Comparison of ENCODE assay signal across 27 cellular contexts in the genomic region with DNA sequence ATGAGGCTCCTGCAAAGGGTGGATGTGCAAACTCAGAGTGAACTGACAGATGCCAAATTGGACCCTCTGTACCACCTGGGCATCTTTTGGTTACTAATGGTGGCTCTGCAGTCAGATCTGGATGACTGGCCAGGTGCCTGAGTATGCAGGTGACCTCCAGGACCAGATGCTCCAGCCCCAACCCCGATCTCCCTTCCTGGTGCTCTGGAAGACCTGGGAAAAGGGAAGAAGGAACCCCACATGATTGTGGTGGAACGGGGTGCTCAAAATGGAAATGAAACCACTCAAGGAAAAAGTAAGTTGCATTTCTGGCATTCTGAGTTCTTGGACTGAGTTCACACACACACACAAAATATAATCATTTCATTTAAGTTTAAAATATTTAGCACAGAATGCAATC. TPM values are rescaled to one million over a fixed set of nuclear protein-coding genes. Genes with fewer than 3 reads are reported as not detected.
DNase-seq lines count a peak whose midpoint lies in the region; ATAC-seq and TF ChIP-seq lines count a peak whose summit lies in the region.
"Had no signal": no experiment of that assay in that cellular context is flagged by ENCODE, and none has a peak within 500 bp of the region (broad histone marks: within the 10 kb centered on the region; RNA-seq: fewer than 3 reads in every experiment).

No MANE protein-coding gene starts in this region.

- TF ChIP-seq POLR2A in IMR-90 (IDR thresholded peaks at IDR 0.05; ENCODE audit: low read depth, low read length) = no peak

- H3K27ac Mint-ChIP-seq in mesothelial cell of epicardium = peak overlapping the region; percentile 73
- H3K27ac Mint-ChIP-seq: activated CD4-positive, alpha-beta T cell treated with anti-CD3 and anti-CD28 coated beads for 36 hours; T-helper 1 cell treated with Interleukin-12 subunit alpha and Interleukin-12 subunit beta and Interleukin-4 antibody, amounts not matched to agents 30 μg/mL and 1 μg/mL, for 36 hours had no signal

- no peak overlapping the region for H3K14ac ChIP-seq in IMR-90 (replicated peaks; ENCODE audit: low read depth, low read length)

- no peak overlapping the region for H3K9ac ChIP-seq in IMR-90 (ENCODE audit: low read depth, low read length)

- H2AFZ ChIP-seq in IMR-90 (replicated peaks; ENCODE audit: low read length, poor library complexity) = no peak overlapping the region

- H3K9me3 Mint-ChIP-seq in mesothelial cell of epicardium = no peaks in the 10 kb centered on the region
- H3K9me3 Mint-ChIP-seq: T-helper 1 cell treated with Interleukin-12 subunit alpha and Interleukin-12 subunit beta and Interleukin-4 antibody, amounts not matched to agents 30 μg/mL and 1 μg/mL, for 36 hours had no signal

- H4K5ac ChIP-seq in IMR-90 (ENCODE audit: low read depth, low read length) = no peak overlapping the region

- peak overlapping the region; percentile 35; the same call in 1 of the 2 replicates for H2BK20ac ChIP-seq in IMR-90 (ENCODE audit: low read depth, low read length)

- no peak for ATAC-seq in IMR-90 (ENCODE audit: low read depth)
- no peak for ATAC-seq in thoracic aorta (ENCODE audit: insufficient number of reproducible peaks, low FRiP score, low read depth)
- ATAC-seq: activated CD4-positive, alpha-beta T cell treated with anti-CD3 and anti-CD28 coated beads for 36 hours; esophagus mucosa; gastrocnemius medialis had no signal

- H2AK9ac ChIP-seq in IMR-90 (replicated peaks; ENCODE audit: low read depth, low read length, poor library complexity) = no peak overlapping the region

- intact Hi-C loops in IMR-90 (cut with micrococcal nuclease) = no loop called here
- intact Hi-C loops in ascending aorta (cut with DNase I) = no loop called here
- intact Hi-C loops in left ventricle myocardium inferior (cut with micrococcal nuclease) = no loop called here

- dilution Hi-C loops in IMR-90 (cut with HindIII; ENCODE audit: low sequenced_read_pairs, unreplicated experiment) = no loop called here

- peaks cover 6% of the 10 kb centered on the region for H3K4me1 Mint-ChIP-seq in mesothelial cell of epicardium

- no peak overlapping the region for H2BK120ac ChIP-seq in IMR-90 (ENCODE audit: low read depth, low read length)

- H3K79me1 ChIP-seq in IMR-90 (ENCODE audit: low read depth in 1 of 2, low read length in 2 of 2) = no peaks in the 10 kb centered on the region

- H2AK5ac ChIP-seq in IMR-90 (ENCODE audit: low read depth, low read length) = peak overlapping the region; percentile 29; the same call in 1 of the 2 replicates

- peaks cover 6% of the 10 kb centered on the region; the same call in 1 of the 2 replicates for H3K9me1 ChIP-seq in IMR-90 (ENCODE audit: insufficient read depth, low read length)

- H3K4me1 ChIP-seq in IMR-90 (ENCODE audit: control insufficient read depth, insufficient read depth, low read length) = peaks cover 4% of the 10 kb centered on the region
- H3K4me1 ChIP-seq in ascending aorta = peaks cover 9 to 32% of the 10 kb centered on the region in 2 donors
- H3K4me1 ChIP-seq in thoracic aorta (ENCODE audit: control insufficient read depth in 1 of 2, low read depth in 2 of 2) = peaks cover 16 to 59% of the 10 kb centered on the region in 2 donors
- peaks cover 2% of the 10 kb centered on the region for H3K4me1 ChIP-seq in left ventricle myocardium inferior
- H3K4me1 ChIP-seq: adrenal gland, breast epithelium, gastrocnemius medialis, HAP-1, prostate gland had no signal

- H4K20me1 ChIP-seq in IMR-90 (ENCODE audit: insufficient read depth, low read length) = no peaks in the 10 kb centered on the region

- CTCF ChIA-PET in IMR-90 (lab: Yijun Ruan, JAX) = no interaction called here

- DNase-seq in IMR-90 = no peak
- DNase-seq in ascending aorta (ENCODE audit: low spot score in 2 of 2) = no peak
- no peak for DNase-seq in mesothelial cell of epicardium (ENCODE audit: low spot score in 2 of 2, unreplicated experiment in 2 of 2)
- no peak for DNase-seq in thoracic aorta (ENCODE audit: low spot score)
- DNase-seq in NCI-H82 (lab: John Stamatoyannopoulos, UW) = no peak
- DNase-seq in SIG-M5 treated with dmso at 0.1 percent for 504 hours (lab: John Stamatoyannopoulos, UW; ENCODE audit: unreplicated experiment) = no peak
- no peak for DNase-seq in dermis blood vessel endothelial cell
- no peak for DNase-seq in left ventricle myocardium inferior
- DNase-seq: activated CD4-positive, alpha-beta T cell treated with anti-CD3 and anti-CD28 coated beads for 36 hours; activated naive CD4-positive, alpha-beta T cell; activated T-cell treated with anti-CD3 and anti-CD28 coated beads, Interleukin-2, amount 50 U/mL, for 48 hours; adrenal gland; EL; gastrocnemius medialis; mammary epithelial cell; NCI-H510A treated with DMSO at 0.1 percent for 48 hours; SJCRH30; substantia nigra had no signal

- WGBS in IMR-90 (ENCODE audit: extremely low coverage in 2 of 2, insufficient read length in 1 of 2), 2 experiments = no CpG with 5 or more reads among the region's 2 CpGs

- no peak overlapping the region for H3K23ac ChIP-seq in IMR-90 (ENCODE audit: low read depth, low read length)

- H3K27ac ChIP-seq in IMR-90 (ENCODE audit: insufficient read depth, low read length) (no peak overlapping the region), ascending aorta (peak overlapping the region; percentile 63 to 100), thoracic aorta (peak overlapping the region; percentile 29 to 65), left ventricle myocardium inferior (replicated peaks) (no peak overlapping the region)
- H3K27ac ChIP-seq: C4-2B, gastrocnemius medialis, prostate gland, SJCRH30 had no signal

- no peak overlapping the region for H2BK5ac ChIP-seq in IMR-90 (ENCODE audit: low read depth, low read length, poor library complexity, severe bottlenecking)

- H3K56ac ChIP-seq in IMR-90 (ENCODE audit: extremely low read depth, insufficient read depth, low read length) = no peak overlapping the region

- H3K27me3 ChIP-seq in IMR-90 (ENCODE audit: control insufficient read depth, insufficient read depth, low read length) (no peaks in the 10 kb centered on the region), ascending aorta (no peaks in the 10 kb centered on the region), thoracic aorta (replicated peaks; ENCODE audit: insufficient read depth) (no peaks in the 10 kb centered on the region), left ventricle myocardium inferior (ENCODE audit: low read depth) (no peaks in the 10 kb centered on the region)
- H3K27me3 ChIP-seq: adrenal gland, breast epithelium, gastrocnemius medialis, SJCRH30 had no signal

- in situ Hi-C loops in IMR-90 (cut with MboI; ENCODE audit: low sequenced_read_pairs) = no loop called here

- no peak overlapping the region for H2BK15ac ChIP-seq in IMR-90 (ENCODE audit: low read depth, low read length)

- TF ChIP-seq CTCF in IMR-90 (conservative IDR thresholded peaks at IDR 0.05; ENCODE audit: low read depth, low read length) = no peak
- TF ChIP-seq CTCF in ascending aorta (IDR thresholded peaks at IDR 0.05) = no peak
- no peak for TF ChIP-seq CTCF in mesothelial cell of epicardium (IDR thresholded peaks at IDR 0.05; ENCODE audit: unreplicated experiment)
- TF ChIP-seq CTCF in thoracic aorta (IDR thresholded peaks at IDR 0.05) = no peak
- TF ChIP-seq CTCF in left ventricle myocardium inferior (IDR thresholded peaks at IDR 0.05; ENCODE audit: borderline replicate concordance) = no peak

- no peaks in the 10 kb centered on the region for H3K36me3 Mint-ChIP-seq in mesothelial cell of epicardium

- H3K4me3 ChIP-seq in IMR-90 (ENCODE audit: insufficient read depth, low read depth, low read length) (no peak overlapping the region), ascending aorta (no peak overlapping the region), thoracic aorta (no peak overlapping the region), left ventricle myocardium inferior (no peak overlapping the region)
- H3K4me3 ChIP-seq: adrenal gland, breast epithelium, coronary artery, gastrocnemius medialis, HAP-1, prostate gland, SJCRH30 had no signal

- no peak for TF ChIP-seq RAD21 in IMR-90 (IDR thresholded peaks at IDR 0.05; ENCODE audit: low read length)

- no peak overlapping the region for H3K4ac ChIP-seq in IMR-90 (ENCODE audit: low read depth, low read length)

- no peaks in the 10 kb centered on the region for H3K27me3 Mint-ChIP-seq in mesothelial cell of epicardium (ENCODE audit: low read depth)
- H3K27me3 Mint-ChIP-seq: activated CD4-positive, alpha-beta T cell treated with anti-CD3 and anti-CD28 coated beads for 36 hours had no signal

- no TSS peak for BruUV-seq in IMR-90 (replicated peaks; lab: Mats Ljungman, UMichigan)

- no peak overlapping the region for H4K8ac ChIP-seq in IMR-90 (ENCODE audit: low read depth in 2 of 2, low read length in 2 of 2)

- H3K36me3 ChIP-seq in IMR-90 (ENCODE audit: control insufficient read depth, insufficient read depth, low read length) (no peaks in the 10 kb centered on the region), ascending aorta (no peaks in the 10 kb centered on the region), thoracic aorta (no peaks in the 10 kb centered on the region), left ventricle myocardium inferior (no peaks in the 10 kb centered on the region)
- H3K36me3 ChIP-seq: adrenal gland, breast epithelium, gastrocnemius medialis, HAP-1, prostate gland, SJCRH30 had no signal

- peak overlapping the region; percentile 41; the same call in 1 of the 2 replicates for H3K18ac ChIP-seq in IMR-90 (ENCODE audit: low read depth, low read length)

- H3K4me3 Mint-ChIP-seq in mesothelial cell of epicardium = no peak overlapping the region
- H3K4me3 Mint-ChIP-seq: activated CD4-positive, alpha-beta T cell treated with anti-CD3 and anti-CD28 coated beads for 36 hours; T-helper 1 cell treated with Interleukin-12 subunit alpha and Interleukin-12 subunit beta and Interleukin-4 antibody, amounts not matched to agents 30 μg/mL and 1 μg/mL, for 36 hours had no signal

- no peaks in the 10 kb centered on the region for H3K9me3 ChIP-seq in IMR-90 (ENCODE audit: control insufficient read depth, insufficient read depth, low read length)
- no peaks in the 10 kb centered on the region for H3K9me3 ChIP-seq in ascending aorta
- no peaks in the 10 kb centered on the region for H3K9me3 ChIP-seq in thoracic aorta
- H3K9me3 ChIP-seq in left ventricle myocardium inferior (replicated peaks) = no peaks in the 10 kb centered on the region
- H3K9me3 ChIP-seq: adrenal gland, breast epithelium, gastrocnemius medialis, HAP-1, prostate gland, SJCRH30 had no signal

- H4K91ac ChIP-seq in IMR-90 (ENCODE audit: insufficient read depth, low read depth, low read length) = no peak overlapping the region

- POLR2A ChIA-PET in IMR-90 (lab: Charles Lee; ENCODE audit: unreplicated experiment) = no interaction called here

- no peak overlapping the region; the same call in 1 of the 2 replicates for H3K4me2 ChIP-seq in IMR-90 (ENCODE audit: low read depth, low read length)

RNA-seq across cellular contexts. Expression of a gene that starts 9.8 kb away (rescaled TPM):
- 1.1 and 1.4 TPM in 2 replicates for total RNA-seq in IMR-90 (2012; rRNA removed)
- 5.5 and 5.7 TPM in 2 replicates for polyA plus RNA-seq in IMR-90 (2012; rRNA removed)
- polyA plus RNA-seq in IMR-90 (2012; cell fraction: cytosol; rRNA removed) = 5.5 and 7.4 TPM in 2 replicates
- 21.5 and 34.8 TPM in 2 replicates for polyA plus RNA-seq in IMR-90 (2012; cell fraction: nucleus; rRNA removed; ENCODE audit: low replicate concordance)
- total RNA-seq in ascending aorta = 1,349 TPM
- 94.3 to 96.8 TPM (median 95.2 TPM) in 3 replicates for total RNA-seq in mesothelial cell of epicardium
- 1,000 to 10,000 TPM; 1,006 to 1,415 TPM for total RNA-seq in thoracic aorta
- total RNA-seq in dermis blood vessel endothelial cell = 12.9 and 40.4 TPM in 2 replicates
- total RNA-seq in left ventricle myocardium inferior = 20.5 TPM

RNA-seq across cellular contexts. Expression of a gene that starts 12.0 kb away (rescaled TPM):
- 3.0 and 3.1 TPM in 2 replicates for total RNA-seq in IMR-90 (2012; rRNA removed)
- polyA plus RNA-seq in IMR-90 (2012; rRNA removed) = 9.1 and 9.4 TPM in 2 replicates
- polyA plus RNA-seq in IMR-90 (2012; cell fraction: cytosol; rRNA removed) = 4.4 and 4.7 TPM in 2 replicates
- polyA plus RNA-seq in IMR-90 (2012; cell fraction: nucleus; rRNA removed; ENCODE audit: low replicate concordance) = 42.2 and 74.4 TPM in 2 replicates
- total RNA-seq in ascending aorta = 58.8 TPM
- 27.1 to 29.8 TPM (median 29.0 TPM) in 3 replicates for total RNA-seq in mesothelial cell of epicardium
- total RNA-seq in thoracic aorta = 10 to 100 TPM; 70.0 to 78.7 TPM
- total RNA-seq in dermis blood vessel endothelial cell = 13.9 and 16.2 TPM in 2 replicates
- total RNA-seq in left ventricle myocardium inferior = 12.4 TPM

RNA-seq across cellular contexts. Expression of a gene that starts 29.0 kb away (rescaled TPM):
- total RNA-seq in IMR-90 (2012; rRNA removed) (136 and 163 TPM in 2 replicates), ascending aorta (97.0 TPM), mesothelial cell of epicardium (117 to 126 TPM (median 125 TPM) in 3 replicates), thoracic aorta (10 to 100 TPM; 38.7 to 43.8 TPM), dermis blood vessel endothelial cell (44.4 and 89.1 TPM in 2 replicates), left ventricle myocardium inferior (78.0 TPM)
- polyA plus RNA-seq in IMR-90 (2012; rRNA removed) = 142 and 165 TPM in 2 replicates
- 137 and 138 TPM in 2 replicates for polyA plus RNA-seq in IMR-90 (2012; cell fraction: cytosol; rRNA removed)
- 99.1 and 163 TPM in 2 replicates for polyA plus RNA-seq in IMR-90 (2012; cell fraction: nucleus; rRNA removed; ENCODE audit: low replicate concordance)

RNA-seq across cellular contexts. Expression of a gene that starts 29.0 kb away (rescaled TPM):
- total RNA-seq in IMR-90 (2012; rRNA removed) (not detected in 2 replicates), ascending aorta (not detected), mesothelial cell of epicardium (0.99 to 1.7 TPM (median 1.2 TPM) in 3 replicates), thoracic aorta (1 to 10 TPM; 1.8 to 9.5 TPM), dermis blood vessel endothelial cell (0.19 and 0.51 TPM in 2 replicates), left ventricle myocardium inferior (671 TPM)
- 0.27 TPM in 1 of 2 replicates, not detected in the other for polyA plus RNA-seq in IMR-90 (2012; rRNA removed)
- 0.13 and 0.15 TPM in 2 replicates for polyA plus RNA-seq in IMR-90 (2012; cell fraction: cytosol; rRNA removed)
- 0.17 TPM in 1 of 2 replicates, not detected in the other for polyA plus RNA-seq in IMR-90 (2012; cell fraction: nucleus; rRNA removed; ENCODE audit: low replicate concordance)
- total RNA-seq: activated CD4-positive, alpha-beta T cell treated with anti-CD3 and anti-CD28 coated beads for 36 hours; activated CD8-positive, alpha-beta memory T cell treated with anti-CD3 and anti-CD28 coated beads for 36 hours; kidney epithelial cell; mammary epithelial cell; SJCRH30 had no signal
- polyA plus RNA-seq: mammary epithelial cell had no signal

RNA-seq across cellular contexts. Expression of a gene that starts 46.8 kb away (rescaled TPM):
- total RNA-seq in IMR-90 (2012; rRNA removed) = not detected in 2 replicates
- polyA plus RNA-seq in IMR-90 (2012; rRNA removed) = 0.24 TPM in 1 of 2 replicates, not detected in the other
- polyA plus RNA-seq in IMR-90 (2012; cell fraction: cytosol; rRNA removed) = not detected in 2 replicates
- polyA plus RNA-seq in IMR-90 (2012; cell fraction: nucleus; rRNA removed; ENCODE audit: low replicate concordance) = 0.40 TPM in 1 of 2 replicates, not detected in the other
- total RNA-seq in ascending aorta = not detected
- total RNA-seq in mesothelial cell of epicardium = 11.4 to 14.3 TPM (median 12.5 TPM) in 3 replicates
- not detected for total RNA-seq in thoracic aorta
- total RNA-seq in dermis blood vessel endothelial cell = not detected in 2 replicates
- total RNA-seq in left ventricle myocardium inferior = 518 TPM
- total RNA-seq: activated CD4-positive, alpha-beta T cell treated with anti-CD3 and anti-CD28 coated beads for 36 hours; activated CD8-positive, alpha-beta memory T cell treated with anti-CD3 and anti-CD28 coated beads for 36 hours; adrenal gland; esophagus mucosa; prostate gland; SJCRH30 had no signal

Comparison
In these comparisons a context has a peak if more than half of its experiments do, and no peak if none do; other contexts are left out.
1. H3K27ac ChIP-seq: peak in ascending aorta (2 of 2) and thoracic aorta (2 of 2); none in IMR-90 (single experiment) and left ventricle myocardium inferior (single experiment).
2. RNA of a gene that starts 9.8 kb away (total RNA-seq): 1,006 to 1,415 TPM in thoracic aorta and 1,349 TPM in ascending aorta (single experiment); 94.3 to 96.8 TPM in mesothelial cell of epicardium, 20.5 TPM in left ventricle myocardium inferior (single experiment), 12.9 to 40.4 TPM in dermis blood vessel endothelial cell and 1.1 to 1.4 TPM in IMR-90; every median in the first group is over 10 times any median in the second.